Comparison of ENCODE assay signal across 1 cellular context in the genomic region with DNA sequence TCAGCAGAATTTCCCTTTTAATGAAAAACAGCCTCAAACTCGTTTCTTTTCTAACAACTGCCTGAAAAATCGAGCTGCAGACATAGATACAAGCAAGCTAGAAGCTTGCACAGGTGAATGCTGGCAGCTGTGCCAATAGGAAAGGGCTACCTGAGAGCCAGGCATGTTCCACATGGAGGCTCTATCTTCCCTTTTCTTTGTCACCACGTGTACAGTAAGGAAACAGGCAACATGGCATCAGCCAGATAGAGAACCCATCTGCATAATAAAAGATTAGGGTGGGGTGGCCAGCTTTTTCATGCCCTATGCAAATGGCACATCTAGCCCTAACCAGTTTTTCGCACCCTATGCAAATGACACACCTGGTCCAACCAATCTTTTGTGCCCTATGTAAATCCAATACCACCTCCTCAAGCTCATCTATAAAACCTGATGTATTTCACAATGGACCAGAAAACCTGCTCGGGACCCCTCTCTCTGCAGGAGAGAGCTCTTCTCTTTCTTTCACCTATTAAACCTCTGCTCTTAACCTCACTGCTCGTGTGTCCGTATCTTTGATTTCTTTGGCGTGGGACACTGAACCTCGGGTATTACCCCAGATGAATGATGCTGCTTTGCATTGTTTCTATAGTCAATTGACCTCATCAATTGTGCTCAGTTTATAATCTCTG.
TF ChIP-seq lines count a peak whose summit lies in the region.

No MANE protein-coding gene starts in this region.

TF ChIP-seq in WTC11, 78 proteins besides CTCF, POLR2A, EP300 and RAD21 (continued from another document):
- no peak for TF ChIP-seq ZNF281 (CRISPR knock-in tag; IDR thresholded peaks at IDR 0.05)
